Comparison of ENCODE assay signal across 10 cellular contexts in genomic region chr12:26239508-26240328, GRCh38. TPM values are rescaled to one million over a fixed set of nuclear protein-coding genes. Genes with fewer than 3 reads are reported as not detected.
DNase-seq lines count a peak whose midpoint lies in the region; ATAC-seq and TF ChIP-seq lines count a peak whose summit lies in the region.
"Had no signal": no experiment of that assay in that cellular context is flagged by ENCODE, and none has a peak within 500 bp of the region (broad histone marks: within the 10 kb centered on the region; RNA-seq: fewer than 3 reads in every experiment).

No MANE protein-coding gene starts in this region.

- ATAC-seq in left ventricle myocardium superior (peak; percentile 95), GM18868 (IDR thresholded peaks at IDR 0.05; ENCODE audit: unreplicated experiment) (no peak)

- intact Hi-C loops in left ventricle myocardium superior (cut with micrococcal nuclease) = no loop called here

- H3K4me1 Mint-ChIP-seq in HFFc6 (ENCODE audit: low read depth) = peaks cover 25% of the 10 kb centered on the region

- H3K4me3 Mint-ChIP-seq in HFFc6 = peak overlapping the region; percentile 38

- H3K9me3 Mint-ChIP-seq in HFFc6 = no peaks in the 10 kb centered on the region

- H3K27me3 Mint-ChIP-seq in HFFc6 (ENCODE audit: insufficient read depth) = peaks cover 9% of the 10 kb centered on the region

- no peaks in the 10 kb centered on the region for H3K36me3 Mint-ChIP-seq in HFFc6 (ENCODE audit: low read depth)

- DNase-seq in HFFc6 (peak; percentile 78), amniotic epithelial cell (ENCODE audit: low read depth) (peak; percentile 97), left ventricle myocardium superior (peak; percentile 73), substantia nigra (lab: John Stamatoyannopoulos, UW) (peak in 43 of 49 donors; percentile 7 to 80 (median 64)), RKO (ENCODE audit: low spot score) (no peak), NCI-H1436 treated with DMSO at 0.1 percent for 48 hours (lab: John Stamatoyannopoulos, UW) (no peak)
- no peak for DNase-seq in stimulated activated CD4-positive, alpha-beta T cell treated with anti-CD3 and anti-CD28 coated beads, Interleukin-15, amount 100 ng/mL, for 24 hours
- DNase-seq: activated T-cell treated with anti-CD3 and anti-CD28 coated beads, Interleukin-2, amount 50 U/mL, for 1 hour; lower lobe of right lung had no signal

- no peak for TF ChIP-seq CTCF in HFFc6 (IDR thresholded peaks at IDR 0.05)

- peak overlapping the region; percentile 43 for H3K27ac Mint-ChIP-seq in HFFc6

- H3K27ac ChIP-seq in substantia nigra (ENCODE audit: low read depth, low read length, poor library complexity, severe bottlenecking) = peak overlapping the region; percentile 76
- H3K27ac ChIP-seq: lower lobe of right lung had no signal

RNA-seq across cellular contexts. Expression of gene SSPN, which starts 44.3 kb away (rescaled TPM):
- total RNA-seq in HFFc6 (2021; fragmentation: NEBNext Ultra II Directional; extraction: Animal tissue kit (Norgen Biotek cat#: 25700)) = 10 to 100 TPM; 10.6 to 17.5 (median 15.4) TPM
- 56.4 TPM for total RNA-seq in left ventricle myocardium superior

Comparison
In these comparisons a context has a peak if more than half of its experiments do, and no peak if none do; other contexts are left out.
1. DNase-seq: peak in HFFc6 (single experiment), amniotic epithelial cell (single experiment), left ventricle myocardium superior (single experiment) and substantia nigra (43 of 49); none in RKO (single experiment), stimulated activated CD4-positive, alpha-beta T cell treated with anti-CD3 and anti-CD28 coated beads, Interleukin-15, amount 100 ng/mL, for 24 hours (single experiment) and NCI-H1436 treated with DMSO at 0.1 percent for 48 hours (single experiment).